Comparison of ENCODE assay signal across 1 cellular context in the genomic region with DNA sequence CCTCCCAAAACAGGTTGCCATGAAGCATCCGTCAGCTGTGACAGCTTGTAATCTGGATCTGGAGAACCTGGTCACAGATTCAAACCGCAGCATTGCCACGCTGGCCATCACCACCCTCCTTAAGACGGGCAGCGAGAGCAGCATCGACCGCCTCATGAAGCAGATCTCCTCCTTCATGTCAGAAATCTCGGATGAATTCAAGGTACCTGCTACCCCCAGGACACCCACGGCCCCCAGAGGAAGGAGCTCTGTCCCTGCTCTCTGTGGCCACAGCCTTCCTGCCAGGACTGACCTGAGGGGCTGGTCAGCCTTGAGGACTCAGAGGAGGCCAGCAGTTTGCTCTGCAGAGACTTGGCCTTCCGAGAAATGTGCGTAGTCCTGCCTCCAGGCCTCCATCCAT.
TF ChIP-seq lines count a peak whose summit lies in the region.

No MANE protein-coding gene starts in this region.

TF ChIP-seq in GM12878, 131 proteins besides CTCF, POLR2A, EP300 and RAD21:
- no peak for TF ChIP-seq GABPA (IDR thresholded peaks at IDR 0.05; ENCODE audit: low read depth)
- 0 out of 2 replicates have a peak, but pooled peaks have one; percentile 25 for TF ChIP-seq POLR2AphosphoS5 (IDR thresholded peaks at IDR 0.05; ENCODE audit: low read length)
TF ChIP-seq in GM12878: peak in this region for 1.
